8 cellular contexts compared by ENCODE assay signal in the genomic region with DNA sequence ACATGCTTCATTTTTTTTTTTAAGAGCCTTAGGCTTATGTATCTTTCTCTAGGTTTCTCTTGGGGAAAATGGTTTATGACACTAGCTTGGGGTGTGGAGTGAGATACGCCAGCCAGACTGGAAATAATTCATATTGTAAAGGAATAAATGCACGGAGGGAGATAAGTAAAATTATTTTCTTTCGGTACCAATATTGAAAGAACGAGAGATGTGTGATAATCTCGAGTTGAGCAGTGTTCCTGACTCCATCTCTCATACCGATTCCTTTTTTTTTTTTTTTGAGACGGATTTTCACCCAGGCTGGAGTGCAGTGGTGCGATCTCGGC. TPM values are rescaled to one million over a fixed set of nuclear protein-coding genes. Genes with fewer than 3 reads are reported as not detected.
DNase-seq lines count a peak whose midpoint lies in the region; ATAC-seq, FAIRE-seq and TF ChIP-seq lines count a peak whose summit lies in the region.

No MANE protein-coding gene starts in this region.

- no peaks in the 10 kb centered on the region; the same call in 1 of the 2 replicates for H4K20me1 ChIP-seq in GM23248 (ENCODE audit: insufficient read depth)

- TF ChIP-seq EP300 in sigmoid colon (IDR thresholded peaks at IDR 0.05), result no peak

- ATAC-seq in GM21360 (IDR thresholded peaks at IDR 0.05; ENCODE audit: unreplicated experiment), result no peak

- H3K27me3 ChIP-seq in GM23248 (replicated peaks; ENCODE audit: insufficient read depth), result no peaks in the 10 kb centered on the region
- H3K27me3 ChIP-seq in sigmoid colon, result no peaks in the 10 kb centered on the region

- no peaks in the 10 kb centered on the region for H3K9me3 ChIP-seq in GM23248 (ENCODE audit: low read depth)
- H3K9me3 ChIP-seq in sigmoid colon, result no peaks in the 10 kb centered on the region

- H3K79me2 ChIP-seq in GM23248 (ENCODE audit: insufficient read depth), result peaks cover 61% of the 10 kb centered on the region

- H3K9ac ChIP-seq in GM23248, result peak overlapping the region; percentile 89

- H3K4me1 ChIP-seq in GM23248 (ENCODE audit: insufficient read depth), result peaks cover 15% of the 10 kb centered on the region; the same call in 1 of the 2 replicates
- peaks cover 0 to 31% (median 23%) of the 10 kb centered on the region in 4 donors for H3K4me1 ChIP-seq in sigmoid colon

- no peaks in the 10 kb centered on the region for H3K9me2 ChIP-seq in GM23248 (ENCODE audit: insufficient read depth)

- TF ChIP-seq POLR2A in sigmoid colon (IDR thresholded peaks at IDR 0.05), result no peak

- TF ChIP-seq CTCF in VCaP (conservative IDR thresholded peaks at IDR 0.05), result no peak
- no peak for TF ChIP-seq CTCF in foreskin fibroblast (IDR thresholded peaks at IDR 0.05; ENCODE audit: low read depth, low read length)
- no peak for TF ChIP-seq CTCF in sigmoid colon (IDR thresholded peaks at IDR 0.05)

- peak overlapping the region; percentile 82 for H3K4me2 ChIP-seq in GM23248 (ENCODE audit: unreplicated experiment)

- peak overlapping the region; percentile 98 for H2AFZ ChIP-seq in GM23248

- intact Hi-C loops in sigmoid colon (cut with DNase I), result loop anchor here (5.0 kb wide), 2 partner anchors 45 to 105 kb away; partner anchors contain the start of gene IPO11

- peak overlapping the region; percentile 71 for H3K27ac ChIP-seq in GM23248
- H3K27ac ChIP-seq in VCaP, result peak overlapping the region; percentile 90
- H3K27ac ChIP-seq in sigmoid colon, result peak overlapping the region; percentile 91 to 98 (median 93)

- H3K36me3 ChIP-seq in GM23248 (ENCODE audit: low read depth) (no peaks in the 10 kb centered on the region), sigmoid colon (no peaks in the 10 kb centered on the region)

- H3F3A ChIP-seq in GM23248 (ENCODE audit: insufficient read depth), result no peaks in the 10 kb centered on the region

- in situ Hi-C loops in GM23248 (cut with MboI), result no loop called here

- H3K4me3 ChIP-seq in GM23248 (peak overlapping the region; percentile 88), foreskin fibroblast (ENCODE audit: low read depth in 1 of 2, low read length in 2 of 2) (peak overlapping the region; percentile 82 to 89), sigmoid colon (peak overlapping the region; percentile 79 to 97 (median 94))

- no peak for FAIRE-seq in urothelium cell line (lab: Jason Lieb, UNC)

- DNase-seq in GM23248 (no peak), foreskin fibroblast (no peak), sigmoid colon (no peak), urothelium cell line (ENCODE audit: low spot score) (no peak), D341Med (ENCODE audit: low spot score) (no peak), NCI-H1436 treated with DMSO at 0.1 percent for 48 hours (lab: John Stamatoyannopoulos, UW) (no peak)

- WGBS in GM23248 (ENCODE audit: low coverage in 1 of 2, low lambda C conversion rate in 2 of 2, missing lambda C conversion rate in 2 of 2), 2 experiments, result 3 to 7% methylated on average over 9 of the region's 9 CpGs
- WGBS in sigmoid colon, 2 donors, result 4 to 8% methylated on average over 9 of the region's 9 CpGs

RNA-seq across cellular contexts. Expression of gene KIF2A, which starts 1.3 kb away (rescaled TPM):
- total RNA-seq in GM23248 (2014; rRNA removed; shearing (Covaris generic)), result 34.5 and 40.0 TPM in 2 replicates
- polyA plus RNA-seq in GM23248 (2016; fragmentation: Nextera tagmentation; extraction: Ambion mirVana), result 37.0 and 38.2 TPM in 2 replicates
- total RNA-seq in sigmoid colon, result 10 to 100 TPM; 29.6 to 41.7 (median 30.9) TPM
- 10 to 100 TPM; 10.2 to 22.0 (median 16.6) TPM for polyA plus RNA-seq in sigmoid colon
